ENCODE assay signal across 17 cellular contexts in the genomic region with DNA sequence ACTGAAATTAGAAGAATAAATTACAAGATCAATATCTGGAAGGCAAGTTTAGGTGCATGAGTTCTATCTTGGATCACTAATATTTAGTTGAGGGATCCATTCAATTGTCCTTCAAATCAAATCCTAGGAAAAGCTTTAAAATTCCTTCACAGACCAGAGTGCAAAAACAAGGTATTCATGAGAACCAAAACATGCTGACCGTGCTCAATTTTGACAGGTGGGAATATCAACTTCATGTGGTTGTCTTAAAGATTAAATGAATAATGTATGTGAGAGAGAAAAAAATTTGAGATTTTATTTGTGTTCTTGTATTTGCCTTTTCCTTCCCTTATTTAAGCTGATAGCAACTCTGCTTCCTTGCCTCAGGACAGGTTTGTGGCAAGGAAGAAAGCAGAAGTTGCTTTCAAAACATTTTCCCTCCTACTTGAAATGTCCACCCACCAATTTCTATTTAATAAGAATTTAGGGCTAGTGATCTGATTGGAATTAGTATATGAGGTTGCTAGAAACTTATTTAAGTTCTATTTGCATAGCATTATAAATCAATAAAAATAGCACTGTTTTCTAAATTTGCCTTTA.
"Had no signal": no experiment of that assay in that cellular context is flagged by ENCODE, and none has a peak within 500 bp of the region (broad histone marks: within the 10 kb centered on the region; RNA-seq: fewer than 3 reads in every experiment).

No MANE protein-coding gene starts in this region.

- DNase-seq: activated B cell treated with CpG ODN at 0.5 μM for 24 hours; activated CD4-positive, alpha-beta T cell treated with anti-CD3 and anti-CD28 coated beads for 36 hours; activated CD4-positive, alpha-beta T cell treated with anti-CD3 and anti-CD28 coated beads, Interleukin-2, amount 50 U/mL, for 48 hours; activated CD8-positive, alpha-beta memory T cell treated with anti-CD3 and anti-CD28 coated beads, Interleukin-2, amount 50 U/mL, for 48 hours; activated naive CD4-positive, alpha-beta T cell; activated naive CD8-positive, alpha-beta T cell treated with anti-CD3 and anti-CD28 coated beads for 36 hours; activated T-cell treated with anti-CD3 and anti-CD28 coated beads, Interleukin-2, amount 50 U/mL, for 4 hours; cortex of kidney; endodermal cell; head of caudate nucleus; left ventricle myocardium superior; mammary epithelial cell; naive thymus-derived CD8-positive, alpha-beta T cell; sigmoid colon; stimulated activated CD4-positive, alpha-beta T cell treated with anti-CD3 and anti-CD28 coated beads, Interleukin-15, amount 100 ng/mL, for 24 hours; stomach; transverse colon had no signal
